Comparison of ENCODE assay signal across 8 cellular contexts in genomic region chr9:97982191-97982718, GRCh38. TPM values are rescaled to one million over a fixed set of nuclear protein-coding genes. Genes with fewer than 3 reads are reported as not detected.
DNase-seq lines count a peak whose midpoint lies in the region; ATAC-seq and TF ChIP-seq lines count a peak whose summit lies in the region.

No MANE protein-coding gene starts in this region.

- CTCF ChIA-PET in activated naive CD4-positive, alpha-beta T cell treated with anti-CD3 and anti-CD28 coated beads for 36 hours (lab: Charles Lee): interaction anchor here (0.6 to 6.6 kb wide), 11 partner anchors 11 to 1355 kb away, joined by 3 to 61 read pairs (median 4); partner anchors contain the start of gene TRMO

- no peak for DNase-seq in activated naive CD4-positive, alpha-beta T cell treated with anti-CD3 and anti-CD28 coated beads for 36 hours
- DNase-seq in activated naive CD4-positive, alpha-beta T cell (lab: John Stamatoyannopoulos, UW): no peak
- DNase-seq in ascending aorta (ENCODE audit: low spot score in 2 of 2) (no peak), lower leg skin (ENCODE audit: low spot score in 2 of 2) (peak in 1 of 2 donors; percentile 28), type B pancreatic cell (ENCODE audit: extremely low spot score, unreplicated experiment) (no peak), kidney glomerular epithelial cell (lab: John Stamatoyannopoulos, UW) (no peak), NCI-H446 (lab: John Stamatoyannopoulos, UW) (no peak)

- no peaks in the 10 kb centered on the region for H3K27me3 Mint-ChIP-seq in activated naive CD4-positive, alpha-beta T cell treated with anti-CD3 and anti-CD28 coated beads for 36 hours (ENCODE audit: low read depth)
- H3K27me3 Mint-ChIP-seq in type B pancreatic cell: no peaks in the 10 kb centered on the region

- H3K4me3 ChIP-seq in ascending aorta (peak overlapping the region; percentile 86 to 91), lower leg skin (ENCODE audit: low read depth, poor library complexity, severe bottlenecking) (peak overlapping the region; percentile 23)

- H3K4me3 Mint-ChIP-seq in activated naive CD4-positive, alpha-beta T cell treated with anti-CD3 and anti-CD28 coated beads for 36 hours: peak overlapping the region; percentile 82
- peak overlapping the region; percentile 84 for H3K4me3 Mint-ChIP-seq in type B pancreatic cell

- peak overlapping the region; percentile 56 to 99 for H3K27ac ChIP-seq in ascending aorta

- intact Hi-C loops in activated naive CD4-positive, alpha-beta T cell treated with anti-CD3 and anti-CD28 coated beads for 36 hours (cut with micrococcal nuclease): loop anchor here (2.0 to 5.0 kb wide), 6 partner anchors 43 to 1030 kb away; partner anchors contain the start of genes HEMGN, TBC1D2 and TRIM14
- intact Hi-C loops in ascending aorta (cut with DNase I) (loop anchor here (5.0 to 10.0 kb wide), 3 partner anchors 280 to 813 kb away; partner anchors contain the start of genes ANKS6 and TDRD7), lower leg skin (cut with DNase I; ENCODE audit: low total_unique reads) (no loop called here)

- peaks cover 7% of the 10 kb centered on the region for H3K36me3 Mint-ChIP-seq in activated naive CD4-positive, alpha-beta T cell treated with anti-CD3 and anti-CD28 coated beads for 36 hours (ENCODE audit: low read depth)
- H3K36me3 Mint-ChIP-seq in type B pancreatic cell: no peaks in the 10 kb centered on the region

- WGBS in lower leg skin, 2 donors: 24 to 34% methylated on average over 11 to 16 of the region's 16 CpGs

- no peak for TF ChIP-seq POLR2A in lower leg skin (IDR thresholded peaks at IDR 0.05)

- no peak for ATAC-seq in HG02938 (IDR thresholded peaks at IDR 0.05; ENCODE audit: unreplicated experiment)

- peak overlapping the region; percentile 88 for H3K27ac Mint-ChIP-seq in activated naive CD4-positive, alpha-beta T cell treated with anti-CD3 and anti-CD28 coated beads for 36 hours
- peak overlapping the region; percentile 86 for H3K27ac Mint-ChIP-seq in type B pancreatic cell

- H3K4me1 ChIP-seq in ascending aorta: peaks cover 7 to 12% of the 10 kb centered on the region in 2 donors

- no peaks in the 10 kb centered on the region for H3K9me3 ChIP-seq in ascending aorta

- H3K9me3 Mint-ChIP-seq in activated naive CD4-positive, alpha-beta T cell treated with anti-CD3 and anti-CD28 coated beads for 36 hours: no peaks in the 10 kb centered on the region
- no peaks in the 10 kb centered on the region for H3K9me3 Mint-ChIP-seq in type B pancreatic cell

- peaks cover 38% of the 10 kb centered on the region for H3K4me1 Mint-ChIP-seq in activated naive CD4-positive, alpha-beta T cell treated with anti-CD3 and anti-CD28 coated beads for 36 hours (ENCODE audit: low read depth)
- H3K4me1 Mint-ChIP-seq in type B pancreatic cell (ENCODE audit: unreplicated experiment): peaks cover 29% of the 10 kb centered on the region

- H3K36me3 ChIP-seq in ascending aorta: no peaks in the 10 kb centered on the region

- no peaks in the 10 kb centered on the region for H3K27me3 ChIP-seq in ascending aorta

- TF ChIP-seq CTCF in ascending aorta (IDR thresholded peaks at IDR 0.05): no peak
- TF ChIP-seq CTCF in lower leg skin (IDR thresholded peaks at IDR 0.05): no peak
- no peak for TF ChIP-seq CTCF in type B pancreatic cell (conservative IDR thresholded peaks at IDR 0.05)

RNA-seq across cellular contexts. Expression of gene ANP32B, which starts 0.9 kb away (rescaled TPM):
- 100 to 1,000 TPM; 412 to 414 TPM for total RNA-seq in activated naive CD4-positive, alpha-beta T cell treated with anti-CD3 and anti-CD28 coated beads for 36 hours
- total RNA-seq in ascending aorta: 13.9 TPM
- total RNA-seq in lower leg skin: 10 to 100 TPM; 27.4 to 56.3 (median 39.0) TPM
- total RNA-seq in type B pancreatic cell (ENCODE audit: low replicate concordance): 119 and 156 TPM in 2 replicates

RNA-seq across cellular contexts. Expression of gene HEMGN, which starts 44.3 kb away (rescaled TPM):
- 1 to 10 TPM; 1.8 to 1.9 TPM for total RNA-seq in activated naive CD4-positive, alpha-beta T cell treated with anti-CD3 and anti-CD28 coated beads for 36 hours
- total RNA-seq in ascending aorta (not detected), lower leg skin (under 1 TPM in 1 of 4 donors, not detected in 3; 0.08 TPM), type B pancreatic cell (ENCODE audit: low replicate concordance) (not detected in 2 replicates)

RNA-seq across cellular contexts. Expression of gene TRMO, which starts 60.0 kb away (rescaled TPM):
- total RNA-seq in activated naive CD4-positive, alpha-beta T cell treated with anti-CD3 and anti-CD28 coated beads for 36 hours: 10 to 100 TPM; 10.7 to 10.8 TPM
- total RNA-seq in ascending aorta: 24.8 TPM
- 10 to 100 TPM; 28.6 to 51.6 (median 38.7) TPM for total RNA-seq in lower leg skin
- 11.3 and 13.9 TPM in 2 replicates for total RNA-seq in type B pancreatic cell (ENCODE audit: low replicate concordance)
